17 cellular contexts compared by ENCODE assay signal in genomic region chr9:135644631-135645218, GRCh38. TPM values are rescaled to one million over a fixed set of nuclear protein-coding genes. Genes with fewer than 3 reads are reported as not detected.
DNase-seq lines count a peak whose midpoint lies in the region; ATAC-seq and TF ChIP-seq lines count a peak whose summit lies in the region.
"Had no signal": no experiment of that assay in that cellular context is flagged by ENCODE, and none has a peak within 500 bp of the region (broad histone marks: within the 10 kb centered on the region; RNA-seq: fewer than 3 reads in every experiment).

No MANE protein-coding gene starts in this region.

- TF ChIP-seq CTCF in endothelial cell (IDR thresholded peaks at IDR 0.05; ENCODE audit: unreplicated experiment) (no peak), progenitor cell of endocrine pancreas (IDR thresholded peaks at IDR 0.05; ENCODE audit: unreplicated experiment) (no peak)

- H3K9me3 Mint-ChIP-seq in endothelial cell (ENCODE audit: unreplicated experiment) (peaks cover 21% of the 10 kb centered on the region), progenitor cell of endocrine pancreas (ENCODE audit: low read depth) (peaks cover 47% of the 10 kb centered on the region)

- H3K27ac Mint-ChIP-seq in endothelial cell (ENCODE audit: unreplicated experiment) (peak overlapping the region; percentile 57), progenitor cell of endocrine pancreas (peak overlapping the region; percentile 7)

- DNase-seq in NCI-H1105 treated with DMSO at 0.1 percent for 48 hours (lab: John Stamatoyannopoulos, UW): peak; percentile 7
- no peak for DNase-seq in NCI-H1105 (lab: John Stamatoyannopoulos, UW)
- DNase-seq in NCI-H748 treated with DMSO at 0.1 percent for 48 hours (lab: John Stamatoyannopoulos, UW): peak; percentile 16
- DNase-seq in endothelial cell (ENCODE audit: low spot score): no peak
- DNase-seq in progenitor cell of endocrine pancreas (ENCODE audit: low spot score, unreplicated experiment): no peak
- no peak for DNase-seq in Right ventricle myocardium superior
- DNase-seq in COLO668 (lab: John Stamatoyannopoulos, UW; ENCODE audit: unreplicated experiment): no peak
- DNase-seq: 8988T, IMR-90, MV-4-11, NCI-H146, NCI-H2081 treated with DMSO at 0.1 percent for 48 hours, NCI-H446, NCI-H82, Peyer's patch, SHP77 had no signal

- H3K4me3 Mint-ChIP-seq in endothelial cell (ENCODE audit: unreplicated experiment): no peak overlapping the region
- H3K4me3 Mint-ChIP-seq in progenitor cell of endocrine pancreas (ENCODE audit: low read depth): no peak overlapping the region

- H3K36me3 Mint-ChIP-seq in endothelial cell (ENCODE audit: low read depth, unreplicated experiment) (peaks cover 11% of the 10 kb centered on the region), progenitor cell of endocrine pancreas (ENCODE audit: insufficient read depth) (peaks cover 1% of the 10 kb centered on the region)

- ATAC-seq in Right ventricle myocardium superior (ENCODE audit: poor library complexity) (no peak), GM21737 (IDR thresholded peaks at IDR 0.05; ENCODE audit: unreplicated experiment) (no peak)

- intact Hi-C loops in Right ventricle myocardium superior (cut with DNase I): no loop called here

- no peaks in the 10 kb centered on the region for H3K4me1 Mint-ChIP-seq in endothelial cell (ENCODE audit: unreplicated experiment)
- peaks cover 2% of the 10 kb centered on the region for H3K4me1 Mint-ChIP-seq in progenitor cell of endocrine pancreas (ENCODE audit: low read depth)

- H3K27me3 Mint-ChIP-seq in endothelial cell (ENCODE audit: unreplicated experiment): no peaks in the 10 kb centered on the region
- peaks cover 3% of the 10 kb centered on the region for H3K27me3 Mint-ChIP-seq in progenitor cell of endocrine pancreas

RNA-seq across cellular contexts. Expression of gene GLT6D1, which starts 5.4 kb away (rescaled TPM):
- not detected for total RNA-seq in endothelial cell (ENCODE audit: unreplicated experiment)
- not detected in 2 replicates for total RNA-seq in progenitor cell of endocrine pancreas
- not detected for total RNA-seq in Right ventricle myocardium superior
- total RNA-seq: IMR-90, Peyer's patch had no signal

RNA-seq across cellular contexts. Expression of gene LCN9, which starts 18.4 kb away (rescaled TPM):
- total RNA-seq in endothelial cell (ENCODE audit: unreplicated experiment) (not detected), progenitor cell of endocrine pancreas (0.57 and 1.5 TPM in 2 replicates), Right ventricle myocardium superior (not detected)
- total RNA-seq: IMR-90, Peyer's patch had no signal

RNA-seq across cellular contexts. Expression of gene SOHLH1, which starts 54.6 kb away (rescaled TPM):
- 0.18 TPM for total RNA-seq in endothelial cell (ENCODE audit: unreplicated experiment)
- not detected in 2 replicates for total RNA-seq in progenitor cell of endocrine pancreas
- total RNA-seq in Right ventricle myocardium superior: not detected
- total RNA-seq: IMR-90, Peyer's patch had no signal

RNA-seq across cellular contexts. Expression of gene KCNT1, which starts 57.3 kb away (rescaled TPM):
- total RNA-seq in endothelial cell (ENCODE audit: unreplicated experiment) (not detected), progenitor cell of endocrine pancreas (0.16 TPM in 1 of 2 replicates, not detected in the other), Right ventricle myocardium superior (3.9 TPM)
- total RNA-seq: IMR-90 had no signal

Comparison
In these comparisons a context has a peak if more than half of its experiments do, and no peak if none do; other contexts are left out.
1. DNase-seq: peak in NCI-H1105 treated with DMSO at 0.1 percent for 48 hours (single experiment) and NCI-H748 treated with DMSO at 0.1 percent for 48 hours (single experiment); none in NCI-H1105 (single experiment), endothelial cell (single experiment), progenitor cell of endocrine pancreas (single experiment), Right ventricle myocardium superior (single experiment) and COLO668 (single experiment).